ENCODE assay signal across 30 cellular contexts in the genomic region with DNA sequence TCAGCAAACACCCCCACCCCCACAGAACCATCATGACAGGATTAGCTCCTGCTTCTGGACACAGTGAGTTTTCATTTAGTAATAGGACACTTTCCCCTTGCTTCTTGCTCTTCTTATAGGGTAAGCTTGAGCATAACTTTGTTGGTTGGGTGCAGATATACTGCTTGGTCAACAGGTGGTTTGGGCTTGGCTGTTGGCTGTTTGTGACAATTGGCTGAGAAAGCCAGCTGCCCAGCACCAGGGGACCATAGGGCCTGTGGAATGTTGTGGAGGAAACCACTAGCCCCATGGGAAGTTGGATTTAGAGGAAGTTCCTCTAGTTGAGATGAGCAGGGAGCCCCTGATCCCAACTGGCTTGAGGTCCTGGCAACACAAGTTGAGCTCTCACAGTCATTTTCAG. TPM values are rescaled to one million over a fixed set of nuclear protein-coding genes. Genes with fewer than 3 reads are reported as not detected.
"Had no signal": no experiment of that assay in that cellular context is flagged by ENCODE, and none has a peak within 500 bp of the region (broad histone marks: within the 10 kb centered on the region; RNA-seq: fewer than 3 reads in every experiment).

No MANE protein-coding gene starts in this region.

- H3K4me1 ChIP-seq: esophagus squamous epithelium, gastrocnemius medialis, heart right ventricle, left lung, lower lobe of right lung had no signal

- H3K27me3 ChIP-seq: dorsolateral prefrontal cortex, esophagus squamous epithelium, gastrocnemius medialis, heart right ventricle, left lung had no signal

- H3K9me3 ChIP-seq: esophagus squamous epithelium, gastrocnemius medialis, left lung, lower lobe of right lung, mucosa of descending colon had no signal

- H3K4me3 ChIP-seq: coronary artery, dorsolateral prefrontal cortex, esophagus squamous epithelium, gastrocnemius medialis, heart right ventricle, left lung, lower lobe of right lung, mucosa of descending colon had no signal

- ATAC-seq: effector memory CD8-positive, alpha-beta T cell; esophagus mucosa; gastrocnemius medialis; heart right ventricle; left cardiac atrium; left lung; left ventricle myocardium superior; lower lobe of right lung; mucosa of descending colon had no signal

- DNase-seq: dermis blood vessel endothelial cell; dorsolateral prefrontal cortex; effector CD8-positive, alpha-beta T cell; effector memory CD8-positive, alpha-beta T cell; endodermal cell; erythroblast; esophagus squamous epithelium; foreskin fibroblast; foreskin melanocyte; gastrocnemius medialis; glutamatergic neuron; head of caudate nucleus; heart right ventricle; hippocampal formation; left cardiac atrium; left lung; left ventricle myocardium superior; lower lobe of right lung; mesenchymal stem cell; mucosa of descending colon; naive B cell had no signal

- H3K27ac ChIP-seq: coronary artery, dorsolateral prefrontal cortex, epithelial cell of prostate, esophagus squamous epithelium, gastrocnemius medialis, heart right ventricle, left lung, lower lobe of right lung had no signal

RNA-seq across cellular contexts. Expression of gene PPP3R2, which starts 30.5 kb away (rescaled TPM):
- total RNA-seq: dermis blood vessel endothelial cell, endodermal cell, esophagus mucosa, esophagus squamous epithelium, gastrocnemius medialis, glomerular endothelial cell, heart right ventricle, kidney epithelial cell, left cardiac atrium, left lung, left ventricle myocardium superior, lower leg skin, lower lobe of right lung, lung microvascular endothelial cell, mesenteric fat pad, mucosa of descending colon had no signal
- polyA plus RNA-seq: heart right ventricle, keratinocyte had no signal
